24 cellular contexts compared by ENCODE assay signal in the genomic region with DNA sequence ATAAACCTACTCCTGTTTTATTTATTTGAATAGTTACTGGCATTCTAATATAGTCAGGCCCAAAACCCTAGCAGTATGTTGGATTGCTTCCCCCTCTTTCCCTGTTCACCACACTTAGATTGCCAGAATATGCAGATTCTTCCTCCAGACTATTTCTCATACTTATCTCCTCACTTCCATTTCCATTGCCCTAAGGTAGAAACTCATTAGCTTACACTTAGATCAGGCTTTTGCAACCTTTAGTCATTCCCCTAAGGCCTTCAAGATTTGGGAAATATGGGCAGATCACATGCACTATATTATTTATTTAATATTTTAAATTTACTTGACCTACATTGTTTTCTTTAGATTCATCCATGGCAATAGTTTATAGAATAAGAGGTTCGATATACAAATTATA.
DNase-seq lines count a peak whose midpoint lies in the region; ATAC-seq, FAIRE-seq and TF ChIP-seq lines count a peak whose summit lies in the region.
"Had no signal": no experiment of that assay in that cellular context is flagged by ENCODE, and none has a peak within 500 bp of the region (broad histone marks: within the 10 kb centered on the region; RNA-seq: fewer than 3 reads in every experiment).

No MANE protein-coding gene starts in this region.

- H3K9me3 Mint-ChIP-seq in Calu3 (ENCODE audit: low read depth, unreplicated experiment) (no peaks in the 10 kb centered on the region), nephron progenitor cell (peaks cover 12% of the 10 kb centered on the region)
- H3K9me3 Mint-ChIP-seq: CD8-positive, alpha-beta T cell had no signal

- intact Hi-C loops in Calu3 (cut with micrococcal nuclease; ENCODE audit: unreplicated experiment) = no loop called here

- no TSS peak for BruUV-seq in Calu3 (replicated peaks; lab: Mats Ljungman, UMichigan)

- FAIRE-seq in bronchial epithelial cell (lab: Jason Lieb, UNC) = no peak
- FAIRE-seq: A549, G401.6, GM12891 had no signal

- H3K4me1 Mint-ChIP-seq in Calu3 (ENCODE audit: low read depth, unreplicated experiment) = no peaks in the 10 kb centered on the region
- peaks cover 29% of the 10 kb centered on the region for H3K4me1 Mint-ChIP-seq in nephron progenitor cell
- H3K4me1 Mint-ChIP-seq: B cell had no signal

- H3K27me3 Mint-ChIP-seq in Calu3 (ENCODE audit: unreplicated experiment) (no peaks in the 10 kb centered on the region), nephron progenitor cell (ENCODE audit: low read depth, poor library complexity) (no peaks in the 10 kb centered on the region)
- H3K27me3 Mint-ChIP-seq: B cell; CD4-positive, alpha-beta T cell had no signal

- no peak overlapping the region for H3K4me3 ChIP-seq in bronchial epithelial cell (ENCODE audit: low read depth, low read length)
- H3K4me3 ChIP-seq: A549; BLaER1 treated with 17β-estradiol and CSF1 and Interleukin-3, amounts not matched to agents 10 nM and 100 nM had no signal

- H3K4me3 Mint-ChIP-seq in Calu3 (ENCODE audit: low read depth, unreplicated experiment) (no peak overlapping the region), nephron progenitor cell (no peak overlapping the region)
- H3K4me3 Mint-ChIP-seq: B cell; CD4-positive, alpha-beta T cell; CD8-positive, alpha-beta T cell had no signal

- TF ChIP-seq CTCF in Calu3 (IDR thresholded peaks at IDR 0.05; ENCODE audit: unreplicated experiment) (no peak), bronchial epithelial cell (IDR thresholded peaks at IDR 0.05; ENCODE audit: insufficient read depth, low read length, severe bottlenecking) (no peak), nephron progenitor cell (IDR thresholded peaks at IDR 0.05) (no peak)

- CTCF ChIA-PET in Calu3 (lab: Charles Lee) = no interaction called here

- peaks cover 2% of the 10 kb centered on the region for H3K36me3 ChIP-seq in bronchial epithelial cell (ENCODE audit: control insufficient read depth, insufficient read depth, low read length)
- H3K36me3 ChIP-seq: BLaER1 treated with 17β-estradiol and CSF1 and Interleukin-3, amounts not matched to agents 10 nM and 100 nM had no signal

- H3K27ac Mint-ChIP-seq in Calu3 (ENCODE audit: unreplicated experiment) (peak overlapping the region; percentile 45), nephron progenitor cell (peak overlapping the region; percentile 61)
- H3K27ac Mint-ChIP-seq: B cell; CD4-positive, alpha-beta T cell; CD8-positive, alpha-beta T cell had no signal

- H3K27me3 ChIP-seq in bronchial epithelial cell (ENCODE audit: control insufficient read depth, insufficient read depth, low read length) = no peaks in the 10 kb centered on the region
- H3K27me3 ChIP-seq: BLaER1 treated with 17β-estradiol and CSF1 and Interleukin-3, amounts not matched to agents 10 nM and 100 nM had no signal

- no peak for ATAC-seq in GM18907 (IDR thresholded peaks at IDR 0.05; ENCODE audit: unreplicated experiment)
- ATAC-seq: A549; CD8-positive, alpha-beta T cell had no signal

- DNase-seq in Calu3 (no peak), ELR (ENCODE audit: low read depth) (peak; percentile 3), bronchial epithelial cell (ENCODE audit: low read depth) (peak; percentile 29), nephron progenitor cell (no peak), A172 (ENCODE audit: low spot score) (no peak)
- DNase-seq in activated naive CD4-positive, alpha-beta T cell (lab: John Stamatoyannopoulos, UW) = no peak
- DNase-seq: 8988T; AML-193; Caco-2; CD4-positive, alpha-beta T cell; CD8-positive, alpha-beta T cell; DMS 273 treated with DMSO at 0.1 percent for 48 hours; DMS153; DMS53; DMS79; DND-41; EL; GF-D8 had no signal

- no peaks in the 10 kb centered on the region for H3K36me3 Mint-ChIP-seq in Calu3 (ENCODE audit: insufficient read depth, unreplicated experiment)
- H3K36me3 Mint-ChIP-seq in nephron progenitor cell (ENCODE audit: low read depth) = peaks cover 99% of the 10 kb centered on the region
- H3K36me3 Mint-ChIP-seq: CD8-positive, alpha-beta T cell had no signal

Comparison
In these comparisons a context has a peak if more than half of its experiments do, and no peak if none do; other contexts are left out.
1. DNase-seq: peak in ELR (single experiment) and bronchial epithelial cell (single experiment); none in Calu3 (single experiment), nephron progenitor cell (single experiment), activated naive CD4-positive, alpha-beta T cell (0 of 4) and A172 (single experiment).